ENCODE assay signal across 8 cellular contexts in the genomic region with DNA sequence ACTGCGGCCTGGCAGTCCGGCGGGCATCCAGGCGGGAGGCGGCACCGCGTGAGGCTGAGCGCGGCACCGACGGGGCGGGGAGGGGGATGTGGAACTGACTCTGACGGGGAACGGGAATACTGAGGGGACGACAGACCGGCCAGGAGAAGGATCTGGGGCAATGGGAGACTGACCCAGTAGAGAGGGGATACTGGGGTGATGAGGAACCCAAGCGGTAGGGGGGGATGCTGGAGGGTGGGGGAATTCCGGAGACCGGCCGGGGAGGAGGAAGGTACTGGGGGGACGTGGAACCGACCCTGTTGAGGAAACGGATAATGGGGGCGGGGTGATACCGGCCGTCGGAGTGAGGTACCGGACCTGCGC. TPM values are rescaled to one million over a fixed set of nuclear protein-coding genes. Genes with fewer than 3 reads are reported as not detected.
DNase-seq lines count a peak whose midpoint lies in the region; ATAC-seq, FAIRE-seq and TF ChIP-seq lines count a peak whose summit lies in the region.

No MANE protein-coding gene starts in this region.

- no peak for TF ChIP-seq POLR2A in Peyer's patch (IDR thresholded peaks at IDR 0.05)

- H3K9me3 Mint-ChIP-seq in brain, result no peaks in the 10 kb centered on the region

- H3K27me3 Mint-ChIP-seq in brain, result peaks cover 8% of the 10 kb centered on the region

- FAIRE-seq in HTR-8/SVneo (lab: Jason Lieb, UNC), result no peak

- H3K27ac ChIP-seq in Peyer's patch, result peak overlapping the region; percentile 53 to 87 (median 78)

- H3K27ac Mint-ChIP-seq in brain, result peak overlapping the region; percentile 71 to 94 (median 84)

- H3K27me3 ChIP-seq in BE2C (no peaks in the 10 kb centered on the region), Peyer's patch (no peaks in the 10 kb centered on the region)

- peaks cover 6% of the 10 kb centered on the region for H3K36me3 Mint-ChIP-seq in brain

- H3K4me3 Mint-ChIP-seq in brain, result peak overlapping the region; percentile 95 to 97 (median 96)

- TF ChIP-seq CTCF in BE2C (IDR thresholded peaks at IDR 0.05; ENCODE audit: low read depth, low read length) (no peak), Peyer's patch (IDR thresholded peaks at IDR 0.05) (no peak), brain (conservative IDR thresholded peaks at IDR 0.05) (no peak)

- H3K36me3 ChIP-seq in BE2C, result no peaks in the 10 kb centered on the region; the same call in 1 of the 2 replicates
- H3K36me3 ChIP-seq in Peyer's patch, result peaks cover 0 to 4% (median 0%) of the 10 kb centered on the region in 3 donors

- intact Hi-C loops in left colon (cut with DNase I, micrococcal nuclease), result no loop called here

- H3K4me1 Mint-ChIP-seq in brain, result peaks cover 61% of the 10 kb centered on the region

- H3K4me1 ChIP-seq in BE2C (no peaks in the 10 kb centered on the region), Peyer's patch (peaks cover 0 to 25% (median 3%) of the 10 kb centered on the region in 4 donors)

- no peaks in the 10 kb centered on the region for H3K9me3 ChIP-seq in BE2C
- no peaks in the 10 kb centered on the region for H3K9me3 ChIP-seq in Peyer's patch

- H3K4me3 ChIP-seq in BE2C (ENCODE audit: low read depth, low read length), result peak overlapping the region; percentile 94
- peak overlapping the region; percentile 61 to 97 (median 92) for H3K4me3 ChIP-seq in Peyer's patch

- DNase-seq in BE2C (peak; percentile 40), Peyer's patch (peak in 1 of 3 donors; percentile 62), left colon (peak; percentile 43 to 46), HTR-8/SVneo (ENCODE audit: insufficient read length, low spot score) (no peak), putamen (ENCODE audit: low spot score) (no peak)
- peak; percentile 7 to 17 for DNase-seq in stimulated activated CD8-positive, alpha-beta memory T cell treated with anti-CD3 and anti-CD28 coated beads, Interleukin-2, amount 100 ng/mL, for 1 hour (ENCODE audit: low read depth in 2 of 2)

- ATAC-seq in GM21528 (IDR thresholded peaks at IDR 0.05; ENCODE audit: low FRiP score, unreplicated experiment) (peak; percentile 19), left colon (peak; percentile 46)

RNA-seq across cellular contexts. Expression of a gene that starts 0.4 kb away (rescaled TPM):
- polyA plus RNA-seq in BE2C (2012; ENCODE audit: insufficient read depth, insufficient read length, low read depth), result 17.6 TPM
- 10 to 100 TPM in 2 of 4 donors, 1 to 10 TPM in 2; 6.3 to 15.7 (median 10.1) TPM for total RNA-seq in Peyer's patch
- 6.9 TPM for polyA plus RNA-seq in brain (ENCODE audit: insufficient read depth, low read depth, low replicate concordance)
- 1 to 10 TPM; 7.1 to 9.5 TPM for total RNA-seq in left colon

Comparison
In these comparisons a context has a peak if more than half of its experiments do, and no peak if none do; other contexts are left out.
1. DNase-seq: peak in BE2C (single experiment), left colon (2 of 2) and stimulated activated CD8-positive, alpha-beta memory T cell treated with anti-CD3 and anti-CD28 coated beads, Interleukin-2, amount 100 ng/mL, for 1 hour (2 of 2); none in HTR-8/SVneo (single experiment) and putamen (single experiment).